Comparison of ENCODE assay signal across 1 cellular context in the genomic region with DNA sequence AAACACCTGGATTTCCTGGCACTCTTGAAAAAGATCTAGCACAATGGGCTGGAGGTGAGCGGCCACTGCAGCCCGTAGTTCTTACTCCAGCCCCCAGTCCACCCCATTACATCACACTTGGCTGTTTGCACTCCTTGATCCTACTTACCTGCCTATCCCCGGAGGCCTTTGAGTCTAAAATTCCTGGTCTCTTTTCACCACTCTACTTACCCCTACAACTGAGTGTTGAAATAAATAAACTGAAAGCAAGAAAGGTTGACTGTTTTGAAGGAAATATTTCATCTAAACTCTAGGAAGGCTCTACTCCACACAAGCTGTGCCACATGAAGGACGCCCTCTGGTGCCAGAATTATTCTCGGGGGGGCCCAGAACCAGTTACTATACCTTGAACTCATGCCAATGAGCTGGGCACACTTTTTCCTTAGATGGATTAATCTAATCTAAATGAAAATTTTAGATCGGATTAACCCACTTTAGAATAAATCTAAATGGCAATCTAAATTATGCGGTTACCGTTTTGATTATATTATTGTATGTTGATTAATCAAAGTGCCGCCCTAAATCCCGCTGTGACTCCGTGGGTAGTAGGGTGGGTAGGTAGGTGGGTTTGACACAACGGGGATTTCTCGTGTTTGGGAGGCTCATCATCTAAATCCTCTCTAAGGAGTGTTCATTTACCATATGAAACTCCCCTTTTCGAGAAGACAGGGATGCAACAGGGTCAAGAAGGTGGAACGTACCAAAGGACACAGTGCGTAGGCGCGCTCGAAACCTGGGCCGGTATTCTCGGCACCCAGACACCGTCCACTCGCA.
TF ChIP-seq lines count a peak whose summit lies in the region.

No MANE protein-coding gene starts in this region.

TF ChIP-seq in A549, 52 proteins besides CTCF, POLR2A, EP300 and RAD21 (continued from another document):
- TF ChIP-seq, protein P1, sequence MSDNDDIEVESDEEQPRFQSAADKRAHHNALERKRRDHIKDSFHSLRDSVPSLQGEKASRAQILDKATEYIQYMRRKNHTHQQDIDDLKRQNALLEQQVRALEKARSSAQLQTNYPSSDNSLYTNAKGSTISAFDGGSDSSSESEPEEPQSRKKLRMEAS (IDR thresholded peaks at IDR 0.05) = peak; percentile 41
- TF ChIP-seq MAZ (IDR thresholded peaks at IDR 0.05; ENCODE audit: borderline replicate concordance, low read depth, low read length) = 0 out of 2 replicates have a peak, but pooled peaks have one; percentile 58
- no peak for TF ChIP-seq MYC (IDR thresholded peaks at IDR 0.05; ENCODE audit: borderline replicate concordance, low read length)
- no peak for TF ChIP-seq HOXA7 (CRISPR knock-in tag; IDR thresholded peaks at IDR 0.05)
- TF ChIP-seq, protein P2, sequence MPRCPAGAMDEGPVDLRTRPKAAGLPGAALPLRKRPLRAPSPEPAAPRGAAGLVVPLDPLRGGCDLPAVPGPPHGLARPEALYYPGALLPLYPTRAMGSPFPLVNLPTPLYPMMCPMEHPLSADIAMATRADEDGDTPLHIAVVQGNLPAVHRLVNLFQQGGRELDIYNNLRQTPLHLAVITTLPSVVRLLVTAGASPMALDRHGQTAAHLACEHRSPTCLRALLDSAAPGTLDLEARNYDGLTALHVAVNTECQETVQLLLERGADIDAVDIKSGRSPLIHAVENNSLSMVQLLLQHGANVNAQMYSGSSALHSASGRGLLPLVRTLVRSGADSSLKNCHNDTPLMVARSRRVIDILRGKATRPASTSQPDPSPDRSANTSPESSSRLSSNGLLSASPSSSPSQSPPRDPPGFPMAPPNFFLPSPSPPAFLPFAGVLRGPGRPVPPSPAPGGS (IDR thresholded peaks at IDR 0.05) = no peak
